In genomic region chrX:135295238-135295943, GRCh38 we compare ENCODE assay signal across 9 cellular contexts. TPM values are rescaled to one million over a fixed set of nuclear protein-coding genes. Genes with fewer than 3 reads are reported as not detected.
DNase-seq lines count a peak whose midpoint lies in the region; ATAC-seq and TF ChIP-seq lines count a peak whose summit lies in the region.
"Had no signal": no experiment of that assay in that cellular context is flagged by ENCODE, and none has a peak within 500 bp of the region (broad histone marks: within the 10 kb centered on the region; RNA-seq: fewer than 3 reads in every experiment).

No MANE protein-coding gene starts in this region.

- no peaks in the 10 kb centered on the region for H3K9me3 ChIP-seq in duodenal mucosa (ENCODE audit: control insufficient read depth in 1 of 2, low read length in 2 of 2)

- peaks cover 9% of the 10 kb centered on the region for H3K9me3 Mint-ChIP-seq in activated CD4-positive, alpha-beta T cell treated with anti-CD3 and anti-CD28 coated beads, Interleukin-2, amount 10 ng/mL, durations not matched to agents 7 days and 5 days
- H3K9me3 Mint-ChIP-seq in mesothelial cell of epicardium: peaks cover 40% of the 10 kb centered on the region

- H3K4me1 Mint-ChIP-seq in activated CD4-positive, alpha-beta T cell treated with anti-CD3 and anti-CD28 coated beads, Interleukin-2, amount 10 ng/mL, durations not matched to agents 7 days and 5 days: peaks cover 26% of the 10 kb centered on the region
- no peaks in the 10 kb centered on the region for H3K4me1 Mint-ChIP-seq in mesothelial cell of epicardium

- H3K4me3 ChIP-seq in duodenal mucosa (ENCODE audit: low read depth in 1 of 2, low read length in 2 of 2): peak overlapping the region; percentile 47 to 50

- no peak for TF ChIP-seq CTCF in mesothelial cell of epicardium (IDR thresholded peaks at IDR 0.05; ENCODE audit: unreplicated experiment)

- POLR2A ChIA-PET in activated CD4-positive, alpha-beta T cell treated with anti-CD3 and anti-CD28 coated beads, Interleukin-2, amount 10 ng/mL, durations not matched to agents 7 days and 5 days (lab: Charles Lee): no interaction called here

- peak overlapping the region; percentile 91 for H3K27ac Mint-ChIP-seq in activated CD4-positive, alpha-beta T cell treated with anti-CD3 and anti-CD28 coated beads, Interleukin-2, amount 10 ng/mL, durations not matched to agents 7 days and 5 days
- H3K27ac Mint-ChIP-seq in mesothelial cell of epicardium: no peak overlapping the region

- H3K27me3 ChIP-seq in duodenal mucosa (ENCODE audit: control insufficient read depth in 1 of 2, insufficient read depth in 2 of 2, low read length in 2 of 2): no peaks in the 10 kb centered on the region

- no peaks in the 10 kb centered on the region for H3K27me3 Mint-ChIP-seq in activated CD4-positive, alpha-beta T cell treated with anti-CD3 and anti-CD28 coated beads, Interleukin-2, amount 10 ng/mL, durations not matched to agents 7 days and 5 days
- H3K27me3 Mint-ChIP-seq in mesothelial cell of epicardium (ENCODE audit: low read depth): no peaks in the 10 kb centered on the region

- CTCF ChIA-PET in activated CD4-positive, alpha-beta T cell treated with anti-CD3 and anti-CD28 coated beads, Interleukin-2, amount 10 ng/mL, durations not matched to agents 7 days and 5 days (lab: Charles Lee): interaction anchor here (0.6 to 1.3 kb wide), 3 partner anchors 8 to 74 kb away, joined by 3 to 4 read pairs (median 3); no protein-coding TSS in a partner anchor

- ATAC-seq in GM18861 (IDR thresholded peaks at IDR 0.05; ENCODE audit: unreplicated experiment) (peak; percentile 98), HG03066 (IDR thresholded peaks at IDR 0.05; ENCODE audit: low read depth, unreplicated experiment) (peak; percentile 98)

- H3K27ac ChIP-seq in duodenal mucosa (ENCODE audit: low read depth, low read length): no peak overlapping the region
- H3K27ac ChIP-seq: VCaP had no signal

- H3K36me3 Mint-ChIP-seq in activated CD4-positive, alpha-beta T cell treated with anti-CD3 and anti-CD28 coated beads, Interleukin-2, amount 10 ng/mL, durations not matched to agents 7 days and 5 days (ENCODE audit: low read depth): peaks cover 30% of the 10 kb centered on the region
- peaks cover 17% of the 10 kb centered on the region for H3K36me3 Mint-ChIP-seq in mesothelial cell of epicardium

- peaks cover 3 to 11% of the 10 kb centered on the region in 2 donors for H3K36me3 ChIP-seq in duodenal mucosa (ENCODE audit: control insufficient read depth in 1 of 2, insufficient read depth in 2 of 2, low read length in 2 of 2)

- no peaks in the 10 kb centered on the region for H3K4me1 ChIP-seq in duodenal mucosa (ENCODE audit: control insufficient read depth in 1 of 2, insufficient read depth in 2 of 2, low read length in 2 of 2)

- peak; percentile 69 for DNase-seq in activated CD4-positive, alpha-beta T cell treated with anti-CD3 and anti-CD28 coated beads, Interleukin-2, amount 10 ng/mL, durations not matched to agents 7 days and 5 days
- DNase-seq in mesothelial cell of epicardium (ENCODE audit: low spot score in 2 of 2, unreplicated experiment in 2 of 2): peak; percentile 29 to 49
- peak; percentile 27 to 32 for DNase-seq in stimulated activated CD8-positive, alpha-beta memory T cell treated with anti-CD3 and anti-CD28 coated beads, Interleukin-2, amount 100 ng/mL, for 48 hours (ENCODE audit: low read depth in 2 of 2)
- DNase-seq in NOMO-1 treated with dmso at 0.1 percent for 144 hours (lab: John Stamatoyannopoulos, UW; ENCODE audit: unreplicated experiment): no peak
- DNase-seq in NCI-H1694 treated with DMSO at 0.1 percent for 48 hours (lab: John Stamatoyannopoulos, UW): no peak

- H3K9ac ChIP-seq in duodenal mucosa (ENCODE audit: low read depth in 1 of 2, low read length in 2 of 2): no peak overlapping the region

- H3K4me3 Mint-ChIP-seq in activated CD4-positive, alpha-beta T cell treated with anti-CD3 and anti-CD28 coated beads, Interleukin-2, amount 10 ng/mL, durations not matched to agents 7 days and 5 days: peak overlapping the region; percentile 79
- peak overlapping the region; percentile 68 for H3K4me3 Mint-ChIP-seq in mesothelial cell of epicardium

RNA-seq across cellular contexts. Expression of gene ETDC, which starts 13.9 kb away (rescaled TPM):
- not detected for total RNA-seq in activated CD4-positive, alpha-beta T cell treated with anti-CD3 and anti-CD28 coated beads, Interleukin-2, amount 10 ng/mL, durations not matched to agents 7 days and 5 days
- total RNA-seq in mesothelial cell of epicardium: not detected in 3 replicates

RNA-seq across cellular contexts. Expression of gene ETDA, which starts 43.5 kb away (rescaled TPM):
- not detected for total RNA-seq in activated CD4-positive, alpha-beta T cell treated with anti-CD3 and anti-CD28 coated beads, Interleukin-2, amount 10 ng/mL, durations not matched to agents 7 days and 5 days
- not detected in 3 replicates for total RNA-seq in mesothelial cell of epicardium

RNA-seq across cellular contexts. Expression of gene ZNF75D, which starts 48.5 kb away (rescaled TPM):
- total RNA-seq in activated CD4-positive, alpha-beta T cell treated with anti-CD3 and anti-CD28 coated beads, Interleukin-2, amount 10 ng/mL, durations not matched to agents 7 days and 5 days: 10 to 100 TPM; 12.5 to 14.8 TPM
- 12.2 to 12.6 TPM (median 12.5 TPM) in 3 replicates for total RNA-seq in mesothelial cell of epicardium

RNA-seq across cellular contexts. Expression of gene ZNF449, which starts 49.2 kb away (rescaled TPM):
- 1 to 10 TPM; 4.4 to 5.3 TPM for total RNA-seq in activated CD4-positive, alpha-beta T cell treated with anti-CD3 and anti-CD28 coated beads, Interleukin-2, amount 10 ng/mL, durations not matched to agents 7 days and 5 days
- 8.0 to 9.4 TPM (median 8.5 TPM) in 3 replicates for total RNA-seq in mesothelial cell of epicardium

Comparison
In these comparisons a context has a peak if more than half of its experiments do, and no peak if none do; other contexts are left out.
1. DNase-seq: peak in activated CD4-positive, alpha-beta T cell treated with anti-CD3 and anti-CD28 coated beads, Interleukin-2, amount 10 ng/mL, durations not matched to agents 7 days and 5 days (single experiment), mesothelial cell of epicardium (2 of 2) and stimulated activated CD8-positive, alpha-beta memory T cell treated with anti-CD3 and anti-CD28 coated beads, Interleukin-2, amount 100 ng/mL, for 48 hours (2 of 2); none in NOMO-1 treated with dmso at 0.1 percent for 144 hours (single experiment) and NCI-H1694 treated with DMSO at 0.1 percent for 48 hours (single experiment).